Comparison of ENCODE assay signal across 1 cellular context in genomic region chrX:48705876-48706275, GRCh38.
TF ChIP-seq lines count a peak whose summit lies in the region.

No MANE protein-coding gene starts in this region.

TF ChIP-seq in HepG2, 621 proteins besides CTCF, POLR2A, EP300 and RAD21:
- TF ChIP-seq ZBTB21 (CRISPR knock-in tag; IDR thresholded peaks at IDR 0.05) (no peak), SOX13 (IDR thresholded peaks at IDR 0.05) (no peak), SOX13 (CRISPR knock-in tag; conservative IDR thresholded peaks at IDR 0.05 in 1 of 2, IDR thresholded peaks at IDR 0.05 in 1 of 2) (no peak), AGO2 (optimal IDR thresholded peaks at IDR 0.05; ENCODE audit: low read depth, low read length) (peak; percentile 55)
